ENCODE assay signal across 1 cellular context in genomic region chr4:42159271-42160001, GRCh38.
TF ChIP-seq lines count a peak whose summit lies in the region.

No MANE protein-coding gene starts in this region.

TF ChIP-seq in GM23338, 12 proteins besides CTCF, POLR2A, EP300 and RAD21 (continued from another document):
- TF ChIP-seq ZNF462 (CRISPR knock-in tag; IDR thresholded peaks at IDR 0.05) (no peak), POLR2AphosphoS5 (IDR thresholded peaks at IDR 0.05; ENCODE audit: low read depth) (no peak), ZNF331 (CRISPR knock-in tag; IDR thresholded peaks at IDR 0.05; ENCODE audit: low read depth) (no peak), ETS1 (IDR thresholded peaks at IDR 0.05) (no peak), JUNB (IDR thresholded peaks at IDR 0.05; ENCODE audit: unreplicated experiment) (no peak)
